ENCODE assay signal across 21 cellular contexts in genomic region chr11:69371731-69372588, GRCh38.
DNase-seq lines count a peak whose midpoint lies in the region; ATAC-seq, FAIRE-seq and TF ChIP-seq lines count a peak whose summit lies in the region.
"Had no signal": no experiment of that assay in that cellular context is flagged by ENCODE, and none has a peak within 500 bp of the region (broad histone marks: within the 10 kb centered on the region; RNA-seq: fewer than 3 reads in every experiment).

No MANE protein-coding gene starts in this region.

- H4K91ac ChIP-seq in H1 (replicated peaks; ENCODE audit: insufficient read length, low read length), result no peak overlapping the region

- no peak for FAIRE-seq in H1 (lab: Jason Lieb, UNC)
- FAIRE-seq: frontal cortex, HTR-8/SVneo, urothelium cell line had no signal

- POLR2A ChIA-PET in H1 (lab: Charles Lee; ENCODE audit: partially characterized antibody), result no interaction called here

- H3K4me1 ChIP-seq in H1 (replicated peaks in 1 of 4; ENCODE audit: control insufficient read depth in 3 of 4, insufficient read depth in 4 of 4, low read length in 3 of 4) (no peaks in the 10 kb centered on the region; a peak in 1 of 7 replicates), osteoblast (ENCODE audit: insufficient read depth, low read length) (peaks cover 8% of the 10 kb centered on the region), foreskin keratinocyte (no peaks in the 10 kb centered on the region)

- CTCF ChIA-PET in H1 (lab: Charles Lee; ENCODE audit: partially characterized antibody), result no interaction called here

- peak; percentile 20 for DNase-seq in activated CD4-positive, CD25-positive, alpha-beta regulatory T cell treated with anti-CD3 and anti-CD28 coated beads, Interleukin-2, amount 50 U/mL, for 72 hours
- DNase-seq in activated CD4-positive, CD25-positive, alpha-beta regulatory T cell (lab: John Stamatoyannopoulos, UW), result no peak
- peak; percentile 12 for DNase-seq in GM13976 (ENCODE audit: low spot score)
- DNase-seq in H1 (ENCODE audit: low read depth in 1 of 2, low spot score in 2 of 2), result peak in 1 of 2 experiments; percentile 32
- DNase-seq in osteoblast (ENCODE audit: insufficient read length, low spot score, missing footprints), result peak; percentile 58
- no peak for DNase-seq in NCI-H1048 (lab: John Stamatoyannopoulos, UW)
- DNase-seq in foreskin keratinocyte, result no peak
- DNase-seq in medulla oblongata (ENCODE audit: extremely low spot score), result no peak
- DNase-seq: activated T-cell treated with anti-CD3 and anti-CD28 coated beads for 4 hours; hypothalamus; Kasumi-1; NCI-H1092 treated with DMSO at 0.1 percent for 48 hours; retina; stimulated activated naive CD8-positive, alpha-beta T cell treated with anti-CD3 and anti-CD28 coated beads, Interleukin-15, Interleukin-2, amounts not matched to agents 100 U/mL and 50 U/mL, for 24 hours had no signal

- H3K56ac ChIP-seq in H1 (replicated peaks; ENCODE audit: insufficient read length, low read depth, low read length), result no peak overlapping the region

- no peak overlapping the region for H4K8ac ChIP-seq in H1 (ENCODE audit: extremely low read depth, insufficient read depth, low read length)

- H3K4me2 ChIP-seq in H1 (ENCODE audit: insufficient read depth in 1 of 2, low read depth in 2 of 2, low read length in 2 of 2), result no peak overlapping the region
- no peak overlapping the region for H3K4me2 ChIP-seq in osteoblast (ENCODE audit: insufficient read depth, low read length)
- H3K4me2 ChIP-seq: GM23338 had no signal

- TF ChIP-seq RAD21 in H1 (IDR thresholded peaks at IDR 0.05 in 1 of 2, conservative IDR thresholded peaks at IDR 0.05 in 1 of 2; ENCODE audit: low read depth in 2 of 2, low read length in 2 of 2), result no peak

- no peak overlapping the region for H2BK120ac ChIP-seq in H1 (replicated peaks; ENCODE audit: low read depth, low read length)

- H3K27ac ChIP-seq in H1 (ENCODE audit: low read depth, low read length), result no peak overlapping the region
- no peak overlapping the region for H3K27ac ChIP-seq in osteoblast (ENCODE audit: low read depth, low read length)
- H3K27ac ChIP-seq in foreskin keratinocyte, result no peak overlapping the region
- H3K27ac ChIP-seq: 22Rv1 had no signal

- H3K79me2 ChIP-seq in H1 (ENCODE audit: control insufficient read depth in 1 of 2, insufficient read depth in 2 of 2, low read length in 2 of 2) (no peaks in the 10 kb centered on the region), osteoblast (ENCODE audit: insufficient read depth, low read length) (no peaks in the 10 kb centered on the region)

- no peak overlapping the region for H2BK15ac ChIP-seq in H1 (ENCODE audit: low read length)

- no peak overlapping the region for H3K9ac ChIP-seq in H1 (replicated peaks in 1 of 4; ENCODE audit: extremely low read depth in 1 of 4, low read depth in 3 of 4, low read length in 3 of 4)

- H3K36me3 ChIP-seq in H1 (ENCODE audit: control insufficient read depth in 2 of 4, insufficient read depth in 4 of 4, low read length in 3 of 4) (no peaks in the 10 kb centered on the region), osteoblast (ENCODE audit: insufficient read depth, low read length) (no peaks in the 10 kb centered on the region)
- H3K36me3 ChIP-seq: BE2C had no signal

- H2BK5ac ChIP-seq in H1 (ENCODE audit: low read depth, low read length), result no peak overlapping the region

- TF ChIP-seq CTCF in GM13976 (IDR thresholded peaks at IDR 0.05; ENCODE audit: borderline replicate concordance, control extremely low read depth, extremely low read depth, insufficient read depth, missing control alignments) (no peak), H1 (IDR thresholded peaks at IDR 0.05; ENCODE audit: control extremely low read depth in 1 of 3, insufficient read depth in 1 of 3, low read depth in 1 of 3, low read length in 3 of 3) (no peak), osteoblast (IDR thresholded peaks at IDR 0.05; ENCODE audit: extremely low read depth, low read depth, low read length) (no peak), foreskin keratinocyte (conservative IDR thresholded peaks at IDR 0.05) (no peak)

- H4K20me1 ChIP-seq in H1 (replicated peaks in 1 of 2; ENCODE audit: control insufficient read depth in 1 of 2, insufficient read depth in 2 of 2, low read length in 2 of 2), result no peaks in the 10 kb centered on the region
- H4K20me1 ChIP-seq in osteoblast (ENCODE audit: insufficient read depth, low read length), result no peaks in the 10 kb centered on the region

- H2AFZ ChIP-seq in H1 (ENCODE audit: low read length) (no peak overlapping the region; the same call in 1 of the 2 replicates), osteoblast (ENCODE audit: low read length) (no peak overlapping the region)
- H2AFZ ChIP-seq: GM23338 had no signal

- H3K4ac ChIP-seq in H1 (replicated peaks; ENCODE audit: insufficient read length, low read depth, low read length), result no peak overlapping the region

- H2BK20ac ChIP-seq in H1 (ENCODE audit: low read length), result no peak overlapping the region

- H3K14ac ChIP-seq in H1 (ENCODE audit: insufficient read length), result no peak overlapping the region

- H3K27me3 ChIP-seq in H1 (replicated peaks in 1 of 4; ENCODE audit: control insufficient read depth in 3 of 4, extremely low read depth in 1 of 4, insufficient read depth in 3 of 4, low read length in 3 of 4) (no peaks in the 10 kb centered on the region), osteoblast (ENCODE audit: insufficient read depth, low read length) (no peaks in the 10 kb centered on the region), foreskin keratinocyte (no peaks in the 10 kb centered on the region)
- H3K27me3 ChIP-seq: BE2C had no signal

- no peaks in the 10 kb centered on the region for H3K23me2 ChIP-seq in H1 (ENCODE audit: low read depth, low read length)

- 96% methylated on average over 17 of the region's 17 CpGs; no CpG with 5 or more reads in 1 of the 2 experiments for WGBS in H1 (ENCODE audit: extremely low coverage in 1 of 2, insufficient coverage in 1 of 2, insufficient read length in 1 of 2, insufficient replicate concordance in 2 of 2, low coverage in 1 of 2, low lambda C conversion rate in 2 of 2, missing lambda C conversion rate in 1 of 2), 2 experiments

- no peak for TF ChIP-seq POLR2A in H1 (IDR thresholded peaks at IDR 0.05; ENCODE audit: control extremely low read depth in 1 of 2, low read depth in 2 of 2, low read length in 2 of 2)

- no peak overlapping the region for H4K5ac ChIP-seq in H1 (ENCODE audit: insufficient read length, low read depth, low read length)

- H3K79me1 ChIP-seq in H1 (ENCODE audit: low read depth, low read length), result no peaks in the 10 kb centered on the region

- H3K9me3 ChIP-seq in H1 (ENCODE audit: insufficient read depth in 2 of 2, low read depth in 1 of 2, low read length in 1 of 2), result peaks cover 8 to 12% of the 10 kb centered on the region in 2 experiments; a peak in 3 of 4 replicates
- H3K9me3 ChIP-seq in osteoblast (ENCODE audit: low read depth, low read length), result no peaks in the 10 kb centered on the region
- H3K9me3 ChIP-seq: BE2C had no signal

- in situ Hi-C loops in GM13976 (cut with MboI; ENCODE audit: low sequenced_read_pairs, unreplicated experiment), result no loop called here

- H3K18ac ChIP-seq in H1 (ENCODE audit: extremely low read depth, low read length), result no peak overlapping the region

- H2BK12ac ChIP-seq in H1 (ENCODE audit: low read depth, low read length), result no peak overlapping the region

- no peak for TF ChIP-seq EP300 in H1 (IDR thresholded peaks at IDR 0.05; ENCODE audit: borderline replicate concordance in 1 of 2, low read depth in 2 of 2, low read length in 2 of 2)

- no peak for ATAC-seq in foreskin keratinocyte
- ATAC-seq: activated CD4-positive, alpha-beta T cell treated with anti-CD3 and anti-CD28 coated beads for 36 hours; GM23338; stimulated activated naive CD8-positive, alpha-beta T cell treated with anti-CD3 and anti-CD28 coated beads, Interleukin-15, Interleukin-2, amounts not matched to agents 100 U/mL and 50 U/mL, for 24 hours had no signal

- H3K4me3 ChIP-seq in H1 (ENCODE audit: extremely low read depth in 1 of 4, insufficient read depth in 2 of 4, low read depth in 3 of 4, low read length in 4 of 4), result no peak overlapping the region
- H3K4me3 ChIP-seq in osteoblast (ENCODE audit: insufficient read depth, low read length), result no peak overlapping the region
- H3K4me3 ChIP-seq: GM23338 had no signal

- H3K23ac ChIP-seq in H1 (ENCODE audit: insufficient read length), result no peak overlapping the region

- H2AK5ac ChIP-seq in H1 (ENCODE audit: low read depth, low read length), result no peak overlapping the region

TF ChIP-seq in H1, 55 proteins besides CTCF, POLR2A, EP300 and RAD21 (continues in another document):
- TF ChIP-seq BACH1 (IDR thresholded peaks at IDR 0.05; ENCODE audit: low read length), result no peak

Comparison
In these comparisons a context has a peak if more than half of its experiments do, and no peak if none do; other contexts are left out.
1. DNase-seq: peak in activated CD4-positive, CD25-positive, alpha-beta regulatory T cell treated with anti-CD3 and anti-CD28 coated beads, Interleukin-2, amount 50 U/mL, for 72 hours (single experiment), GM13976 (single experiment) and osteoblast (single experiment); none in activated CD4-positive, CD25-positive, alpha-beta regulatory T cell (0 of 4), NCI-H1048 (single experiment), foreskin keratinocyte (0 of 2) and medulla oblongata (single experiment).